In genomic region chr19:27971071-27971470, GRCh38 we compare ENCODE assay signal across 14 cellular contexts.
DNase-seq lines count a peak whose midpoint lies in the region; FAIRE-seq and TF ChIP-seq lines count a peak whose summit lies in the region.
"Had no signal": no experiment of that assay in that cellular context is flagged by ENCODE, and none has a peak within 500 bp of the region (broad histone marks: within the 10 kb centered on the region; RNA-seq: fewer than 3 reads in every experiment).

No MANE protein-coding gene starts in this region.

- H3K36me3 ChIP-seq in suprapubic skin: no peaks in the 10 kb centered on the region
- H3K36me3 ChIP-seq: left ventricle myocardium inferior had no signal

- POLR2A ChIA-PET in RWPE1 (lab: Yijun Ruan, JAX; ENCODE audit: low non-redundant PET): no interaction called here

- CTCF ChIA-PET in RWPE1 (lab: Yijun Ruan, JAX): interaction anchor here (0.5 to 0.6 kb wide), 2 partner anchors 11 to 430 kb away, joined by 3 read pairs; no protein-coding TSS in a partner anchor

- peak; percentile 99 for FAIRE-seq in G401.6 (lab: Jason Lieb, UNC)
- FAIRE-seq: small intestine had no signal

- TF ChIP-seq POLR2A in suprapubic skin (IDR thresholded peaks at IDR 0.05): no peak

- H3K27ac ChIP-seq in RWPE1 (no peak overlapping the region), substantia nigra (ENCODE audit: low read depth, low read length, poor library complexity, severe bottlenecking) (no peak overlapping the region), suprapubic skin (no peak overlapping the region)
- H3K27ac ChIP-seq: left ventricle myocardium inferior had no signal

- 39% methylated on average over 5 of the region's 5 CpGs for WGBS in suprapubic skin

- H3K9me3 ChIP-seq in suprapubic skin: no peaks in the 10 kb centered on the region
- H3K9me3 ChIP-seq: left ventricle myocardium inferior had no signal

- H3K4me3 ChIP-seq in fibroblast of the aortic adventitia (ENCODE audit: low read depth, low read length): no peak overlapping the region
- no peak overlapping the region for H3K4me3 ChIP-seq in suprapubic skin
- H3K4me3 ChIP-seq: left ventricle myocardium inferior had no signal

- H3K27me3 ChIP-seq in suprapubic skin: no peaks in the 10 kb centered on the region

- no peaks in the 10 kb centered on the region for H3K4me1 ChIP-seq in suprapubic skin
- H3K4me1 ChIP-seq: left ventricle myocardium inferior had no signal

- no peak for TF ChIP-seq EP300 in suprapubic skin (IDR thresholded peaks at IDR 0.05)

- DNase-seq in RWPE1 (ENCODE audit: low spot score) (peak; percentile 4), fibroblast of the aortic adventitia (ENCODE audit: low read depth) (peak; percentile 28), renal cortical epithelial cell (ENCODE audit: low read depth) (peak; percentile 88), substantia nigra (lab: John Stamatoyannopoulos, UW) (no peak), suprapubic skin (ENCODE audit: low spot score in 2 of 2) (no peak), nucleus accumbens (lab: John Stamatoyannopoulos, UW) (no peak), ureter (ENCODE audit: low spot score) (no peak)
- DNase-seq: CD4-positive, alpha-beta T cell; glutamatergic neuron; left ventricle myocardium inferior; NCI-H1417; NCI-H446; small intestine had no signal

- TF ChIP-seq CTCF in RWPE1 (conservative IDR thresholded peaks at IDR 0.05; ENCODE audit: low read depth) (no peak), fibroblast of the aortic adventitia (IDR thresholded peaks at IDR 0.05; ENCODE audit: insufficient read depth, low read length) (no peak), suprapubic skin (IDR thresholded peaks at IDR 0.05) (no peak)

Comparison
In these comparisons a context has a peak if more than half of its experiments do, and no peak if none do; other contexts are left out.
1. DNase-seq: peak in RWPE1 (single experiment), fibroblast of the aortic adventitia (single experiment) and renal cortical epithelial cell (single experiment); none in substantia nigra (0 of 49), suprapubic skin (0 of 2), nucleus accumbens (0 of 56) and ureter (single experiment).